1 cellular context compared by ENCODE assay signal in genomic region chr16:81142864-81143263, GRCh38.
TF ChIP-seq lines count a peak whose summit lies in the region.

No MANE protein-coding gene starts in this region.

TF ChIP-seq in H1, 55 proteins besides CTCF, POLR2A, EP300 and RAD21:
- TF ChIP-seq KDM4A (IDR thresholded peaks at IDR 0.05; ENCODE audit: low read depth, low read length, severe bottlenecking), result no peak
- TF ChIP-seq SUZ12 (IDR thresholded peaks at IDR 0.05; ENCODE audit: low read length), result no peak
- TF ChIP-seq ATF3 (IDR thresholded peaks at IDR 0.05; ENCODE audit: insufficient read depth, low read depth, low read length), result no peak
- no peak for TF ChIP-seq SRF (IDR thresholded peaks at IDR 0.05; ENCODE audit: low read depth, low read length)
- TF ChIP-seq GABPA (IDR thresholded peaks at IDR 0.05; ENCODE audit: borderline replicate concordance, insufficient read depth, low read length), result no peak
- no peak for TF ChIP-seq MAX (IDR thresholded peaks at IDR 0.05)
- no peak for TF ChIP-seq FOSL1 (IDR thresholded peaks at IDR 0.05; ENCODE audit: insufficient read depth, low read depth, low read length)
- no peak for TF ChIP-seq CHD1 (IDR thresholded peaks at IDR 0.05; ENCODE audit: low read depth, low read length)
TF ChIP-seq in H1: peak in this region for 0.
